ENCODE assay signal across 8 cellular contexts in genomic region chr14:102323102-102323501, GRCh38. TPM values are rescaled to one million over a fixed set of nuclear protein-coding genes. Genes with fewer than 3 reads are reported as not detected.
A peak's percentile ranks its signal among the peaks of the same experiment; 100 is the strongest.
DNase-seq lines count a peak whose midpoint lies in the region; ATAC-seq, FAIRE-seq and TF ChIP-seq lines count a peak whose summit lies in the region.

No MANE protein-coding gene starts in this region.

- H3K4me3 Mint-ChIP-seq in activated CD4-positive, alpha-beta memory T cell treated with anti-CD3 and anti-CD28 coated beads, Interleukin-2, amount 10 ng/mL, durations not matched to agents 7 days and 5 days: no peak overlapping the region

- H3K36me3 ChIP-seq in gastroesophageal sphincter: peaks cover 0 to 23% of the 10 kb centered on the region in 2 donors

- no peak for FAIRE-seq in GM19239 (lab: Jason Lieb, UNC)

- H3K27me3 ChIP-seq in gastroesophageal sphincter: no peaks in the 10 kb centered on the region

- H3K4me1 ChIP-seq in gastroesophageal sphincter: peaks cover 2 to 30% (median 13%) of the 10 kb centered on the region in 3 donors

- no peaks in the 10 kb centered on the region for H3K9me3 Mint-ChIP-seq in activated CD4-positive, alpha-beta memory T cell treated with anti-CD3 and anti-CD28 coated beads, Interleukin-2, amount 10 ng/mL, durations not matched to agents 7 days and 5 days

- no peak overlapping the region for H3K27ac Mint-ChIP-seq in activated CD4-positive, alpha-beta memory T cell treated with anti-CD3 and anti-CD28 coated beads, Interleukin-2, amount 10 ng/mL, durations not matched to agents 7 days and 5 days

- peak; percentile 35 for ATAC-seq in gastroesophageal sphincter

- H3K9me3 ChIP-seq in gastroesophageal sphincter: no peaks in the 10 kb centered on the region

- intact Hi-C loops in posterior cingulate gyrus (cut with DNase I): no loop called here

- WGBS in gastroesophageal sphincter (ENCODE audit: low coverage in 1 of 2), 2 donors: 13 to 45% methylated on average over 3 to 5 of the region's 8 CpGs

- TF ChIP-seq CTCF in 22Rv1 (IDR thresholded peaks at IDR 0.05): peak; percentile 83
- peak in 3 of 4 experiments; percentile 56 to 64 (median 61) for TF ChIP-seq CTCF in gastroesophageal sphincter (IDR thresholded peaks at IDR 0.05)

- peaks cover 2% of the 10 kb centered on the region for H3K36me3 Mint-ChIP-seq in activated CD4-positive, alpha-beta memory T cell treated with anti-CD3 and anti-CD28 coated beads, Interleukin-2, amount 10 ng/mL, durations not matched to agents 7 days and 5 days (ENCODE audit: low read depth)

- H3K27me3 Mint-ChIP-seq in activated CD4-positive, alpha-beta memory T cell treated with anti-CD3 and anti-CD28 coated beads, Interleukin-2, amount 10 ng/mL, durations not matched to agents 7 days and 5 days: no peaks in the 10 kb centered on the region

- H3K4me1 Mint-ChIP-seq in activated CD4-positive, alpha-beta memory T cell treated with anti-CD3 and anti-CD28 coated beads, Interleukin-2, amount 10 ng/mL, durations not matched to agents 7 days and 5 days: peaks cover 32% of the 10 kb centered on the region

- POLR2A ChIA-PET in activated CD4-positive, alpha-beta memory T cell treated with anti-CD3 and anti-CD28 coated beads, Interleukin-2, amount 10 ng/mL, durations not matched to agents 7 days and 5 days (lab: Charles Lee): interaction anchor here (1.6 kb wide), 1 partner anchor 12 kb away, joined by 5 read pairs; no protein-coding TSS in a partner anchor

- DNase-seq in EH (ENCODE audit: low read depth) (peak; percentile 82), NCI-H128 (lab: John Stamatoyannopoulos, UW; ENCODE audit: unreplicated experiment) (peak; percentile 7), posterior cingulate gyrus (peak in 9 of 10 donors; percentile 68 to 95 (median 79)), GM19239 (ENCODE audit: insufficient read length, low spot score) (no peak), SK-N-DZ (ENCODE audit: low spot score) (no peak)
- peak; percentile 28 for DNase-seq in activated CD4-positive, alpha-beta memory T cell treated with anti-CD3 and anti-CD28 coated beads, Interleukin-2, amount 10 ng/mL, durations not matched to agents 7 days and 5 days

- no peak for TF ChIP-seq POLR2A in gastroesophageal sphincter (IDR thresholded peaks at IDR 0.05)

- H3K27ac ChIP-seq in 22Rv1 (no peak overlapping the region), gastroesophageal sphincter (peak overlapping the region in 3 of 4 donors; percentile 69 to 75 (median 72))

- H3K4me3 ChIP-seq in gastroesophageal sphincter: no peak overlapping the region

- CTCF ChIA-PET in activated CD4-positive, alpha-beta memory T cell treated with anti-CD3 and anti-CD28 coated beads, Interleukin-2, amount 10 ng/mL, durations not matched to agents 7 days and 5 days (lab: Charles Lee): interaction anchor here (1.4 kb wide), 1 partner anchor 9 kb away, joined by 4 read pairs; no protein-coding TSS in a partner anchor

- no peak for TF ChIP-seq EP300 in gastroesophageal sphincter (IDR thresholded peaks at IDR 0.05)

RNA-seq across cellular contexts. Expression of gene ZNF839, which starts 3.6 kb away (rescaled TPM):
- 10 to 100 TPM; 15.1 to 15.3 TPM for total RNA-seq in activated CD4-positive, alpha-beta memory T cell treated with anti-CD3 and anti-CD28 coated beads, Interleukin-2, amount 10 ng/mL, durations not matched to agents 7 days and 5 days
- 10 to 100 TPM in 1 of 4 donors, 1 to 10 TPM in 3; 6.5 to 10.1 (median 8.4) TPM for total RNA-seq in gastroesophageal sphincter
- 6.7 and 9.4 TPM in 2 replicates for polyA plus RNA-seq in SK-N-DZ (2014; cell fraction: cytosol; rRNA removed)
- polyA plus RNA-seq in SK-N-DZ (2014; cell fraction: nucleus; rRNA removed): 13.2 and 14.4 TPM in 2 replicates

RNA-seq across cellular contexts. Expression of gene MOK, which starts 18.1 kb away (rescaled TPM):
- 1 to 10 TPM in 1 of 2 experiments, under 1 TPM in 1; 0.88 to 1.4 TPM for total RNA-seq in activated CD4-positive, alpha-beta memory T cell treated with anti-CD3 and anti-CD28 coated beads, Interleukin-2, amount 10 ng/mL, durations not matched to agents 7 days and 5 days
- 10 to 100 TPM; 10.6 to 15.4 (median 10.7) TPM for total RNA-seq in gastroesophageal sphincter
- 3.5 and 3.7 TPM in 2 replicates for polyA plus RNA-seq in SK-N-DZ (2014; cell fraction: cytosol; rRNA removed)
- 11.7 and 14.2 TPM in 2 replicates for polyA plus RNA-seq in SK-N-DZ (2014; cell fraction: nucleus; rRNA removed)

RNA-seq across cellular contexts. Expression of gene CINP, which starts 39.6 kb away (rescaled TPM):
- total RNA-seq in activated CD4-positive, alpha-beta memory T cell treated with anti-CD3 and anti-CD28 coated beads, Interleukin-2, amount 10 ng/mL, durations not matched to agents 7 days and 5 days: 10 to 100 TPM; 27.3 to 29.8 TPM
- total RNA-seq in gastroesophageal sphincter: 10 to 100 TPM; 26.3 to 52.1 (median 29.3) TPM
- polyA plus RNA-seq in SK-N-DZ (2014; cell fraction: cytosol; rRNA removed): 19.7 and 26.2 TPM in 2 replicates
- polyA plus RNA-seq in SK-N-DZ (2014; cell fraction: nucleus; rRNA removed): 6.4 and 9.7 TPM in 2 replicates

RNA-seq across cellular contexts. Expression of gene TECPR2, which starts 39.6 kb away (rescaled TPM):
- total RNA-seq in activated CD4-positive, alpha-beta memory T cell treated with anti-CD3 and anti-CD28 coated beads, Interleukin-2, amount 10 ng/mL, durations not matched to agents 7 days and 5 days: 10 to 100 TPM; 12.3 to 12.5 TPM
- 10 to 100 TPM; 26.0 to 57.2 (median 30.5) TPM for total RNA-seq in gastroesophageal sphincter
- 1.8 and 5.3 TPM in 2 replicates for polyA plus RNA-seq in SK-N-DZ (2014; cell fraction: cytosol; rRNA removed)
- 0.99 and 5.3 TPM in 2 replicates for polyA plus RNA-seq in SK-N-DZ (2014; cell fraction: nucleus; rRNA removed)

Comparison
In these comparisons a context has a peak if more than half of its experiments do, and no peak if none do; other contexts are left out.
1. DNase-seq: peak in EH (single experiment), NCI-H128 (single experiment), activated CD4-positive, alpha-beta memory T cell treated with anti-CD3 and anti-CD28 coated beads, Interleukin-2, amount 10 ng/mL, durations not matched to agents 7 days and 5 days (single experiment) and posterior cingulate gyrus (9 of 10); none in GM19239 (single experiment) and SK-N-DZ (single experiment).
2. RNA of gene MOK, which starts 18.1 kb away (total RNA-seq): 10.6 to 15.4 TPM in gastroesophageal sphincter; 0.88 to 1.4 TPM in activated CD4-positive, alpha-beta memory T cell treated with anti-CD3 and anti-CD28 coated beads, Interleukin-2, amount 10 ng/mL, durations not matched to agents 7 days and 5 days; every median in the first group is over 4 times any median in the second.